Comparison of ENCODE assay signal across 15 cellular contexts in the genomic region with DNA sequence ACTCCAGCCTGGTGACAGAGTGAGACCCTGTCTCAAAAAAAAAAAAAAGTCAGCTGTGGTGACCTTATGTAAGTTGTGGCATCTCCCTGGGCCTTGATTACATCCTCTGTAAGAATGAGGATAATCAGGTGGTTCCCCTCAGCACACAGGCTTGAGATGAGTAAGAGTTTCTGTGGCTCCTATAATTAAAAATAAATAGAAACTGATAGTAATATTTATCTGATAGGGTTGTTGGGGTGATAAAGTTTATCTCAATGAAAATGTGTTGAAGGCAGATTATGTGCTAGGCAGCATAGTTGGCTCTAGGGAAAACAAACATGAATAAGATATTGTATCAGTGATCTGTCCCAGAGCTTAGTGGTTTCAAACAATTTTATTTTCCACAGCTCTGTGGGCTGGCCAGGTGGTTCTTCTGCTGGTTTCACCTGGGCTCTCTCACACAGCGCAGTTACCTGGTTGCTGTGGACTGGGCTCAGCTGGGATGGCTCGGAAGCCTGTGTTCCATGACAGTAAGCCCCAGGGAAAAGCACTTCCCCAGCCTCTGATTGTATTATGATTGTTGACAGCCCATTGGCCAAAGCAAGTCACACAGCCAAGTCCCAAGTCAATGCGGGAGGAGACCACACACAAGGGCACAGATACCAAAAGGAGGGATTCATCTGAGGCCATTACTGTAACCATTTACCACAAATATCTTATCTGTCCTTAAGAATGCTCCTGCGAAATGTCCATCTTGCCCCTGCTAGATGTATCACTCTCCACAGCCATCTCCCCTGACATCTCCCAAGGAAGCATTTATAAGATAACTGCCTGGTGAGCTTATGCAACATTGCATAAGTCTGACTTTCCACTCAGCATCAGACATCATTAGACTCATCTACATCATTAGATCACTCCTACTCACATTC.
DNase-seq lines count a peak whose midpoint lies in the region; ATAC-seq and TF ChIP-seq lines count a peak whose summit lies in the region.
"Had no signal": no experiment of that assay in that cellular context is flagged by ENCODE, and none has a peak within 500 bp of the region (broad histone marks: within the 10 kb centered on the region; RNA-seq: fewer than 3 reads in every experiment).

No MANE protein-coding gene starts in this region.

- H3K27ac ChIP-seq in AG04450 (ENCODE audit: low read depth, low read length) (peak overlapping the region; percentile 71), hepatocyte (peak overlapping the region; percentile 16)
- H3K27ac ChIP-seq: pancreas, uterus had no signal

- H3K27me3 ChIP-seq in AG04450 (ENCODE audit: control insufficient read depth, insufficient read depth, low read length) (no peaks in the 10 kb centered on the region), adipocyte (replicated peaks; ENCODE audit: control insufficient read depth, insufficient read depth, low read length) (no peaks in the 10 kb centered on the region), hepatocyte (no peaks in the 10 kb centered on the region)
- H3K27me3 ChIP-seq: pancreas, uterus had no signal

- 64% methylated on average over 4 of the region's 4 CpGs for WGBS in hepatocyte (ENCODE audit: low lambda C conversion rate, missing lambda C conversion rate)

- H3K9me3 Mint-ChIP-seq in stimulated activated effector memory CD8-positive, alpha-beta T cell treated with anti-CD3 and anti-CD28 coated beads, Interleukin-12 subunit alpha, Interleukin-12 subunit beta, amount 100 ng/mL, for 72 hours: peaks cover 4% of the 10 kb centered on the region

- DNase-seq in AG04450 (ENCODE audit: low read depth, low spot score) (peak; percentile 58), H4 (ENCODE audit: low spot score) (peak; percentile 21), adipocyte (ENCODE audit: low read depth) (peak; percentile 59), hepatocyte (ENCODE audit: low spot score) (peak; percentile 37), D341Med (ENCODE audit: low spot score) (no peak), activated gamma-delta T cell treated with Interleukin-2 at 50 U/mL for 16 hours (no peak)
- no peak for DNase-seq in stimulated activated naive CD4-positive, alpha-beta T cell (lab: John Stamatoyannopoulos, UW)
- no peak for DNase-seq in stimulated activated effector memory CD8-positive, alpha-beta T cell treated with anti-CD3 and anti-CD28 coated beads, Interleukin-12 subunit alpha, Interleukin-12 subunit beta, amount 100 ng/mL, for 72 hours (ENCODE audit: low spot score in 2 of 2)
- DNase-seq: activated T-cell treated with anti-CD3 and anti-CD28 coated beads for 4 hours; AML-193; amniotic stem cell; NCI-H187; pancreas; stimulated activated CD4-positive, alpha-beta T cell treated with anti-CD3 and anti-CD28 coated beads, Interleukin-15, amount 100 ng/mL, for 24 hours; uterus had no signal

- H3K36me3 ChIP-seq in adipocyte (ENCODE audit: control insufficient read depth, insufficient read depth, low read length, severe bottlenecking) (no peaks in the 10 kb centered on the region), hepatocyte (replicated peaks; ENCODE audit: insufficient read depth, low read depth) (no peaks in the 10 kb centered on the region)
- H3K36me3 ChIP-seq: pancreas, uterus had no signal

- no peak for ATAC-seq in stimulated activated effector memory CD8-positive, alpha-beta T cell treated with anti-CD3 and anti-CD28 coated beads, Interleukin-12 subunit alpha, Interleukin-12 subunit beta, amount 100 ng/mL, for 72 hours

- H2AFZ ChIP-seq in hepatocyte: no peak overlapping the region

- POLR2A ChIA-PET in AG04450 (lab: Yijun Ruan, JAX): interaction anchor here (0.6 to 1.3 kb wide), 3 partner anchors 10 to 390 kb away, joined by 3 to 6 read pairs (median 5); no protein-coding TSS in a partner anchor

- H3K4me3 ChIP-seq in AG04450 (ENCODE audit: low read depth, low read length) (no peak overlapping the region), adipocyte (ENCODE audit: low read length) (no peak overlapping the region), hepatocyte (no peak overlapping the region)
- H3K4me3 ChIP-seq: pancreas, uterus had no signal

- no peaks in the 10 kb centered on the region for H3K9me2 ChIP-seq in hepatocyte (replicated peaks; ENCODE audit: insufficient read depth)

- CTCF ChIA-PET in AG04450 (lab: Charles Lee): no interaction called here

- no peak overlapping the region for H3K9ac ChIP-seq in adipocyte (ENCODE audit: low read length)

- H4K20me1 ChIP-seq in hepatocyte (ENCODE audit: insufficient read depth, poor library complexity, severe bottlenecking): no peaks in the 10 kb centered on the region

- no peak for TF ChIP-seq CTCF in AG04450 (IDR thresholded peaks at IDR 0.05; ENCODE audit: low read depth, low read length)
- TF ChIP-seq CTCF in hepatocyte (IDR thresholded peaks at IDR 0.05; ENCODE audit: poor library complexity): no peak

- no peak overlapping the region for H3K4me2 ChIP-seq in hepatocyte

- H3K79me2 ChIP-seq in hepatocyte: no peaks in the 10 kb centered on the region

- no peak overlapping the region for H3K4me3 Mint-ChIP-seq in stimulated activated effector memory CD8-positive, alpha-beta T cell treated with anti-CD3 and anti-CD28 coated beads, Interleukin-12 subunit alpha, Interleukin-12 subunit beta, amount 100 ng/mL, for 72 hours

- no peaks in the 10 kb centered on the region for H3K9me3 ChIP-seq in AG04450 (ENCODE audit: control insufficient read depth, insufficient read depth, low read length)
- no peaks in the 10 kb centered on the region for H3K9me3 ChIP-seq in adipocyte (ENCODE audit: control insufficient read depth, low read length)
- no peaks in the 10 kb centered on the region for H3K9me3 ChIP-seq in hepatocyte (ENCODE audit: low read depth)
- H3K9me3 ChIP-seq: pancreas, uterus had no signal

- no peaks in the 10 kb centered on the region for H3K36me3 Mint-ChIP-seq in stimulated activated effector memory CD8-positive, alpha-beta T cell treated with anti-CD3 and anti-CD28 coated beads, Interleukin-12 subunit alpha, Interleukin-12 subunit beta, amount 100 ng/mL, for 72 hours

- H3K27ac Mint-ChIP-seq in stimulated activated effector memory CD8-positive, alpha-beta T cell treated with anti-CD3 and anti-CD28 coated beads, Interleukin-12 subunit alpha, Interleukin-12 subunit beta, amount 100 ng/mL, for 72 hours: no peak overlapping the region

- H3K4me1 ChIP-seq in adipocyte (ENCODE audit: control insufficient read depth, insufficient read depth, low read length) (peaks cover 4% of the 10 kb centered on the region), hepatocyte (ENCODE audit: insufficient read depth) (no peaks in the 10 kb centered on the region)
- H3K4me1 ChIP-seq: pancreas, uterus had no signal

- H3K4me1 Mint-ChIP-seq in stimulated activated effector memory CD8-positive, alpha-beta T cell treated with anti-CD3 and anti-CD28 coated beads, Interleukin-12 subunit alpha, Interleukin-12 subunit beta, amount 100 ng/mL, for 72 hours: no peaks in the 10 kb centered on the region

Comparison
In these comparisons a context has a peak if more than half of its experiments do, and no peak if none do; other contexts are left out.
1. DNase-seq: peak in AG04450 (single experiment), H4 (single experiment), adipocyte (single experiment) and hepatocyte (single experiment); none in D341Med (single experiment), activated gamma-delta T cell treated with Interleukin-2 at 50 U/mL for 16 hours (single experiment), stimulated activated naive CD4-positive, alpha-beta T cell (0 of 6) and stimulated activated effector memory CD8-positive, alpha-beta T cell treated with anti-CD3 and anti-CD28 coated beads, Interleukin-12 subunit alpha, Interleukin-12 subunit beta, amount 100 ng/mL, for 72 hours (0 of 2).